In genomic region chr6:41470341-41471063, GRCh38 we compare ENCODE assay signal across 8 cellular contexts.
DNase-seq lines count a peak whose midpoint lies in the region; ATAC-seq and TF ChIP-seq lines count a peak whose summit lies in the region.

No MANE protein-coding gene starts in this region.

- peaks cover 4% of the 10 kb centered on the region for H3F3A ChIP-seq in smooth muscle cell (ENCODE audit: low read depth)

- intact Hi-C loops in right cardiac atrium (cut with DNase I), result no loop called here

- no peaks in the 10 kb centered on the region for H3K36me3 ChIP-seq in H7 (replicated peaks; ENCODE audit: control insufficient read depth, insufficient read depth, low read length)
- H3K36me3 ChIP-seq in smooth muscle cell (ENCODE audit: low read depth), result no peaks in the 10 kb centered on the region

- peaks cover 62% of the 10 kb centered on the region for H3K27me3 ChIP-seq in H7 (ENCODE audit: control insufficient read depth, insufficient read depth, low read length)
- H3K27me3 ChIP-seq in right cardiac atrium (ENCODE audit: control insufficient read depth, insufficient read depth), result no peaks in the 10 kb centered on the region
- no peaks in the 10 kb centered on the region for H3K27me3 ChIP-seq in smooth muscle cell (ENCODE audit: low read depth)

- H3K4me3 ChIP-seq in H7 (ENCODE audit: insufficient read depth, low read depth, low read length), result peak overlapping the region; percentile 36
- peak overlapping the region; percentile 22 for H3K4me3 ChIP-seq in right cardiac atrium (ENCODE audit: low read length)
- H3K4me3 ChIP-seq in smooth muscle cell, result peak overlapping the region; percentile 37

- H3K4me3 Mint-ChIP-seq in activated T-cell treated with anti-CD3 and anti-CD28 coated beads, Interleukin-2, amount 50 U/mL, for 24 hours, result peak overlapping the region; percentile 50
- no peak overlapping the region for H3K4me3 Mint-ChIP-seq in endothelial cell (ENCODE audit: unreplicated experiment)

- H3K9ac ChIP-seq in smooth muscle cell (ENCODE audit: low read depth), result peak overlapping the region; percentile 53

- DNase-seq in H7, result peak; percentile 86
- DNase-seq in activated T-cell treated with anti-CD3 and anti-CD28 coated beads, Interleukin-2, amount 50 U/mL, for 24 hours, result peak; percentile 39
- peak; percentile 86 to 93 (median 87) for DNase-seq in right cardiac atrium
- peak; percentile 26 for DNase-seq in smooth muscle cell (lab: John Stamatoyannopoulos, UW; ENCODE audit: unreplicated experiment)
- DNase-seq in endothelial cell (ENCODE audit: low spot score), result no peak
- DNase-seq in GM19240 (ENCODE audit: insufficient read length, low spot score), result no peak

- peaks cover 9% of the 10 kb centered on the region for H3K4me1 Mint-ChIP-seq in activated T-cell treated with anti-CD3 and anti-CD28 coated beads, Interleukin-2, amount 50 U/mL, for 24 hours (ENCODE audit: low read depth)
- H3K4me1 Mint-ChIP-seq in endothelial cell (ENCODE audit: unreplicated experiment), result peaks cover 21% of the 10 kb centered on the region

- 7% methylated on average over 60 of the region's 60 CpGs for WGBS in right cardiac atrium
- 7% methylated on average over 41 of the region's 60 CpGs for WGBS in smooth muscle cell (ENCODE audit: low lambda C conversion rate)

- no peak overlapping the region for H3K27ac Mint-ChIP-seq in activated T-cell treated with anti-CD3 and anti-CD28 coated beads, Interleukin-2, amount 50 U/mL, for 24 hours
- H3K27ac Mint-ChIP-seq in endothelial cell (ENCODE audit: unreplicated experiment), result no peak overlapping the region

- H3K27me3 Mint-ChIP-seq in activated T-cell treated with anti-CD3 and anti-CD28 coated beads, Interleukin-2, amount 50 U/mL, for 24 hours, result peaks cover 76% of the 10 kb centered on the region
- H3K27me3 Mint-ChIP-seq in endothelial cell (ENCODE audit: unreplicated experiment), result peaks cover 22% of the 10 kb centered on the region

- no peak for TF ChIP-seq CTCF in smooth muscle cell (IDR thresholded peaks at IDR 0.05; ENCODE audit: borderline replicate concordance, insufficient read depth, poor library complexity, severe bottlenecking)
- TF ChIP-seq CTCF in endothelial cell (IDR thresholded peaks at IDR 0.05; ENCODE audit: unreplicated experiment), result no peak

- no peaks in the 10 kb centered on the region for H4K20me1 ChIP-seq in smooth muscle cell (ENCODE audit: low read depth)

- no peaks in the 10 kb centered on the region for H3K9me3 Mint-ChIP-seq in activated T-cell treated with anti-CD3 and anti-CD28 coated beads, Interleukin-2, amount 50 U/mL, for 24 hours
- no peaks in the 10 kb centered on the region for H3K9me3 Mint-ChIP-seq in endothelial cell (ENCODE audit: unreplicated experiment)

- H2AFZ ChIP-seq in smooth muscle cell (ENCODE audit: low read depth), result peak overlapping the region; percentile 13

- H3K27ac ChIP-seq in right cardiac atrium (ENCODE audit: low read length) (no peak overlapping the region), smooth muscle cell (ENCODE audit: low read depth) (peak overlapping the region; percentile 68)

- H3K4me2 ChIP-seq in smooth muscle cell, result peak overlapping the region; percentile 74

- H3K79me2 ChIP-seq in smooth muscle cell (ENCODE audit: low read depth), result no peaks in the 10 kb centered on the region

- ATAC-seq in right cardiac atrium (peak; percentile 87 to 88), HG02759 (IDR thresholded peaks at IDR 0.05; ENCODE audit: unreplicated experiment) (no peak), GM18519 (IDR thresholded peaks at IDR 0.05; ENCODE audit: low FRiP score, unreplicated experiment) (no peak)

- H3K4me1 ChIP-seq in right cardiac atrium (ENCODE audit: control insufficient read depth, insufficient read depth, low read length) (peaks cover 4% of the 10 kb centered on the region), smooth muscle cell (ENCODE audit: low read depth) (peaks cover 27% of the 10 kb centered on the region)

- no peaks in the 10 kb centered on the region for H3K9me3 ChIP-seq in right cardiac atrium (ENCODE audit: control insufficient read depth, low read length)
- no peaks in the 10 kb centered on the region for H3K9me3 ChIP-seq in smooth muscle cell (replicated peaks; ENCODE audit: low read depth)

- no peaks in the 10 kb centered on the region for H3K36me3 Mint-ChIP-seq in activated T-cell treated with anti-CD3 and anti-CD28 coated beads, Interleukin-2, amount 50 U/mL, for 24 hours (ENCODE audit: low read depth)
- peaks cover 8% of the 10 kb centered on the region for H3K36me3 Mint-ChIP-seq in endothelial cell (ENCODE audit: low read depth, unreplicated experiment)

Comparison
In these comparisons a context has a peak if more than half of its experiments do, and no peak if none do; other contexts are left out.
1. DNase-seq: peak in H7 (single experiment), activated T-cell treated with anti-CD3 and anti-CD28 coated beads, Interleukin-2, amount 50 U/mL, for 24 hours (single experiment), right cardiac atrium (3 of 3) and smooth muscle cell (single experiment); none in endothelial cell (single experiment) and GM19240 (single experiment).
2. ATAC-seq: peak in right cardiac atrium (2 of 2); none in HG02759 (single experiment) and GM18519 (single experiment).
3. Peak in every context shown above with its lines, with median percentiles within 50 percentile points of each other: H3K4me3 ChIP-seq.